In the genomic region with DNA sequence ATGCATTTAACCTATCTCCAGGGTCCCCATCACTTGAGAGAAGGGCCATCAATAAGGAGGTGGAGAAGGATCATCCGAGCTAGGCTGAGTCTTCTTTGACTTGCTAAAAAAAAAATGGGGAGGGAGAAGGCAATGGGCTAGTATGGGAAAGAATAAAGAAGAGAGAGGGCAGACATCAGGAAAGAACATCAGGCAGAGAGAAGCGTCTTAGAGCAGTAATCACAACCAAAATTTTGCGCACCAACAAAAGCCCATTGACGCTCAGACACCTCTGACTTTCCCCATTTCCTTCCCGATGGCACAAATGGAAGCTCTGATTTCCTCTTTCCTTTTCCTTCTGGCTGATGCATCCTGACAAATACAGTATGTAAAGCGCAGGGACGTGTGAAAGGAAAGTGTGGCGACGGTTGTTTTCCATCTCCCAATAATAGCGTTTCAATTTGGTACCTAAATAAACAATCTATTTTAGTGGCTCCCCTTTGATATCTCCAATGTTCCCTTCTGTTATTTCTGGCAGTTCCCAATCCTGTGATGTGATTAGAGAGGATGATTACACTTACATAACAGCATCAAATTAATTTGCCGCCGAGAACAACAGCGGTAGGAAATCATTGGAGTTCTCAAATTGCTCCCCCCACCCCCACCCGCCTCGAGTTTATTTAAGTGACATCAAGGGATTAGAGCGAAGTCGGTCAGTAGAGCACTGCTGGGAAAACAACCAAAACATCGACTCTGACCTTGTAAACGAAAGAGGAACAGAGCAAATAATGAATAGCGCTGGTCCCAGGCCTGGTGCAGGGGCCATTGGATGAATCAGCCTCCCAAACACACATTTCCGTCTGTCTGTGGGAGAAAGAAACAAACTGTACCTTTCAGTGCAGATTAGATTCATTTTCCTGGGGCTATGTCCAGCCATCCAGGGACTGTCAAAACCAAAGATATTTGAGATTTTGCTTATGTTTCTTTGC, we compare ENCODE assay signal across 1 cellular context.
A peak's percentile ranks its signal among the peaks of the same experiment; 100 is the strongest.
TF ChIP-seq lines count a peak whose summit lies in the region.

No MANE protein-coding gene starts in this region.

TF ChIP-seq in HepG2, 621 proteins besides CTCF, POLR2A, EP300 and RAD21 (continued from another document):
- TF ChIP-seq, protein P1, sequence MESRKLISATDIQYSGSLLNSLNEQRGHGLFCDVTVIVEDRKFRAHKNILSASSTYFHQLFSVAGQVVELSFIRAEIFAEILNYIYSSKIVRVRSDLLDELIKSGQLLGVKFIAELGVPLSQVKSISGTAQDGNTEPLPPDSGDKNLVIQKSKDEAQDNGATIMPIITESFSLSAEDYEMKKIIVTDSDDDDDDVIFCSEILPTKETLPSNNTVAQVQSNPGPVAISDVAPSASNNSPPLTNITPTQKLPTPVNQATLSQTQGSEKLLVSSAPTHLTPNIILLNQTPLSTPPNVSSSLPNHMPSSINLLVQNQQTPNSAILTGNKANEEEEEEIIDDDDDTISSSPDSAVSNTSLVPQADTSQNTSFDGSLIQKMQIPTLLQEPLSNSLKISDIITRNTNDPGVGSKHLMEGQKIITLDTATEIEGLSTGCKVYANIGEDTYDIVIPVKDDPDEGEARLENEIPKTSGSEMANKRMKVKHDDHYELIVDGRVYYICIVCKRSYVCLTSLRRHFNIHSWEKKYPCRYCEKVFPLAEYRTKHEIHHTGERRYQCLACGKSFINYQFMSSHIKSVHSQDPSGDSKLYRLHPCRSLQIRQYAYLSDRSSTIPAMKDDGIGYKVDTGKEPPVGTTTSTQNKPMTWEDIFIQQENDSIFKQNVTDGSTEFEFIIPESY (CRISPR knock-in tag; IDR thresholded peaks at IDR 0.05): peak; percentile 24; the same call in 1 of the 2 replicates
- TF ChIP-seq, protein P2, sequence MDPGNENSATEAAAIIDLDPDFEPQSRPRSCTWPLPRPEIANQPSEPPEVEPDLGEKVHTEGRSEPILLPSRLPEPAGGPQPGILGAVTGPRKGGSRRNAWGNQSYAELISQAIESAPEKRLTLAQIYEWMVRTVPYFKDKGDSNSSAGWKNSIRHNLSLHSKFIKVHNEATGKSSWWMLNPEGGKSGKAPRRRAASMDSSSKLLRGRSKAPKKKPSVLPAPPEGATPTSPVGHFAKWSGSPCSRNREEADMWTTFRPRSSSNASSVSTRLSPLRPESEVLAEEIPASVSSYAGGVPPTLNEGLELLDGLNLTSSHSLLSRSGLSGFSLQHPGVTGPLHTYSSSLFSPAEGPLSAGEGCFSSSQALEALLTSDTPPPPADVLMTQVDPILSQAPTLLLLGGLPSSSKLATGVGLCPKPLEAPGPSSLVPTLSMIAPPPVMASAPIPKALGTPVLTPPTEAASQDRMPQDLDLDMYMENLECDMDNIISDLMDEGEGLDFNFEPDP (CRISPR knock-in tag; conservative IDR thresholded peaks at IDR 0.05): no peak
- TF ChIP-seq RFX5 (IDR thresholded peaks at IDR 0.05; ENCODE audit: low read depth, low read length): no peak
- TF ChIP-seq ZNF891 (CRISPR knock-in tag; IDR thresholded peaks at IDR 0.05): no peak
- no peak for TF ChIP-seq ZNF282 (IDR thresholded peaks at IDR 0.05; ENCODE audit: partially characterized antibody)
- no peak for TF ChIP-seq ZNF883 (CRISPR knock-in tag; IDR thresholded peaks at IDR 0.05; ENCODE audit: not compliant biosample characterization)
- TF ChIP-seq, protein P3, sequence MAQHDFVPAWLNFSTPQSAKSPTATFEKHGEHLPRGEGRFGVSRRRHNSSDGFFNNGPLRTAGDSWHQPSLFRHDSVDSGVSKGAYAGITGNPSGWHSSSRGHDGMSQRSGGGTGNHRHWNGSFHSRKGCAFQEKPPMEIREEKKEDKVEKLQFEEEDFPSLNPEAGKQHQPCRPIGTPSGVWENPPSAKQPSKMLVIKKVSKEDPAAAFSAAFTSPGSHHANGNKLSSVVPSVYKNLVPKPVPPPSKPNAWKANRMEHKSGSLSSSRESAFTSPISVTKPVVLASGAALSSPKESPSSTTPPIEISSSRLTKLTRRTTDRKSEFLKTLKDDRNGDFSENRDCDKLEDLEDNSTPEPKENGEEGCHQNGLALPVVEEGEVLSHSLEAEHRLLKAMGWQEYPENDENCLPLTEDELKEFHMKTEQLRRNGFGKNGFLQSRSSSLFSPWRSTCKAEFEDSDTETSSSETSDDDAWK (CRISPR knock-in tag; IDR thresholded peaks at IDR 0.05): no peak
- TF ChIP-seq ONECUT2 (CRISPR knock-in tag; IDR thresholded peaks at IDR 0.05): 0 out of 2 replicates have a peak, but pooled peaks have one; percentile 25
- TF ChIP-seq, protein P4, sequence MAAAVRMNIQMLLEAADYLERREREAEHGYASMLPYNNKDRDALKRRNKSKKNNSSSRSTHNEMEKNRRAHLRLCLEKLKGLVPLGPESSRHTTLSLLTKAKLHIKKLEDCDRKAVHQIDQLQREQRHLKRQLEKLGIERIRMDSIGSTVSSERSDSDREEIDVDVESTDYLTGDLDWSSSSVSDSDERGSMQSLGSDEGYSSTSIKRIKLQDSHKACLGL (CRISPR knock-in tag; IDR thresholded peaks at IDR 0.05): no peak
- peak; percentile 90 for TF ChIP-seq BCL6 (CRISPR knock-in tag; IDR thresholded peaks at IDR 0.05)
- peak; percentile 27; the same call in 1 of the 2 replicates for TF ChIP-seq KDM4B (CRISPR knock-in tag; IDR thresholded peaks at IDR 0.05)
- no peak for TF ChIP-seq ARNT (IDR thresholded peaks at IDR 0.05)
- TF ChIP-seq NFRKB (IDR thresholded peaks at IDR 0.05): no peak
- no peak for TF ChIP-seq GTF2F1 (IDR thresholded peaks at IDR 0.05; ENCODE audit: low read length)
- no peak for TF ChIP-seq PHF8 (CRISPR knock-in tag; IDR thresholded peaks at IDR 0.05)
- TF ChIP-seq, protein P5, sequence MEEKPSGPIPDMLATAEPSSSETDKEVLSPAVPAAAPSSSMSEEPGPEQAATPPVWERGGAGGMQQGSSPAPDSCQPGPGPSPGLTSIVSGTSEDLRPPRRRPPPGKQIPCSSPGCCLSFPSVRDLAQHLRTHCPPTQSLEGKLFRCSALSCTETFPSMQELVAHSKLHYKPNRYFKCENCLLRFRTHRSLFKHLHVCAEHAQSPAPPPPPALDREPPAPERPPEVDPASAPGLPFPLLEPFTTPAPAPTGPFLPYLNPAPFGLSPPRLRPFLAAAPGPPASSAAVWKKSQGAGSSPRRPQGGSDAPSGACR (CRISPR knock-in tag; IDR thresholded peaks at IDR 0.05): no peak
- no peak for TF ChIP-seq ZNF83 (CRISPR knock-in tag; IDR thresholded peaks at IDR 0.05; ENCODE audit: borderline replicate concordance)
- TF ChIP-seq, protein P6, sequence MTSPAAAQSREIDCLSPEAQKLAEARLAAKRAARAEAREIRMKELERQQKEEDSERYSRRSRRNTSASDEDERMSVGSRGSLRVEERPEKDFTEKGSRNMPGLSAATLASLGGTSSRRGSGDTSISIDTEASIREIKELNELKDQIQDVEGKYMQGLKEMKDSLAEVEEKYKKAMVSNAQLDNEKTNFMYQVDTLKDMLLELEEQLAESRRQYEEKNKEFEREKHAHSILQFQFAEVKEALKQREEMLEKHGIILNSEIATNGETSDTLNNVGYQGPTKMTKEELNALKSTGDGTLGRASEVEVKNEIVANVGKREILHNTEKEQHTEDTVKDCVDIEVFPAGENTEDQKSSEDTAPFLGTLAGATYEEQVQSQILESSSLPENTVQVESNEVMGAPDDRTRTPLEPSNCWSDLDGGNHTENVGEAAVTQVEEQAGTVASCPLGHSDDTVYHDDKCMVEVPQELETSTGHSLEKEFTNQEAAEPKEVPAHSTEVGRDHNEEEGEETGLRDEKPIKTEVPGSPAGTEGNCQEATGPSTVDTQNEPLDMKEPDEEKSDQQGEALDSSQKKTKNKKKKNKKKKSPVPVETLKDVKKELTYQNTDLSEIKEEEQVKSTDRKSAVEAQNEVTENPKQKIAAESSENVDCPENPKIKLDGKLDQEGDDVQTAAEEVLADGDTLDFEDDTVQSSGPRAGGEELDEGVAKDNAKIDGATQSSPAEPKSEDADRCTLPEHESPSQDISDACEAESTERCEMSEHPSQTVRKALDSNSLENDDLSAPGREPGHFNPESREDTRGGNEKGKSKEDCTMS (CRISPR knock-in tag; conservative IDR thresholded peaks at IDR 0.05): no peak
- TF ChIP-seq IKZF1 (IDR thresholded peaks at IDR 0.05): no peak
- TF ChIP-seq RFX1 (IDR thresholded peaks at IDR 0.05): no peak
- TF ChIP-seq ZNF256 (CRISPR knock-in tag; conservative IDR thresholded peaks at IDR 0.05): no peak
- TF ChIP-seq, protein P7, sequence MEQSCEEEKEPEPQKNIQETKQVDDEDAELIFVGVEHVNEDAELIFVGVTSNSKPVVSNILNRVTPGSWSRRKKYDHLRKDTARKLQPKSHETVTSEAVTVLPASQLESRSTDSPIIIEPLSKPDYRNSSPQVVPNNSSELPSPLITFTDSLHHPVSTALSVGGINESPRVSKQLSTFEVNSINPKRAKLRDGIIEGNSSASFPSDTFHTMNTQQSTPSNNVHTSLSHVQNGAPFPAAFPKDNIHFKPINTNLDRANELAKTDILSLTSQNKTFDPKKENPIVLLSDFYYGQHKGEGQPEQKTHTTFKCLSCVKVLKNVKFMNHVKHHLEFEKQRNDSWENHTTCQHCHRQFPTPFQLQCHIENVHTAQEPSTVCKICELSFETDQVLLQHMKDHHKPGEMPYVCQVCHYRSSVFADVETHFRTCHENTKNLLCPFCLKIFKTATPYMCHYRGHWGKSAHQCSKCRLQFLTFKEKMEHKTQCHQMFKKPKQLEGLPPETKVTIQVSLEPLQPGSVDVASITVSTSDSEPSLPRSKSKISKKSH (CRISPR knock-in tag; IDR thresholded peaks at IDR 0.05; ENCODE audit: borderline replicate concordance): no peak
- TF ChIP-seq BORCS8-MEF2B (CRISPR knock-in tag; IDR thresholded peaks at IDR 0.05): no peak
- peak; percentile 88 for TF ChIP-seq TBL1XR1 (IDR thresholded peaks at IDR 0.05; ENCODE audit: borderline replicate concordance, low read length, partially characterized antibody)
- no peak for TF ChIP-seq ZNF317 (CRISPR knock-in tag; IDR thresholded peaks at IDR 0.05)
- TF ChIP-seq, protein P8, sequence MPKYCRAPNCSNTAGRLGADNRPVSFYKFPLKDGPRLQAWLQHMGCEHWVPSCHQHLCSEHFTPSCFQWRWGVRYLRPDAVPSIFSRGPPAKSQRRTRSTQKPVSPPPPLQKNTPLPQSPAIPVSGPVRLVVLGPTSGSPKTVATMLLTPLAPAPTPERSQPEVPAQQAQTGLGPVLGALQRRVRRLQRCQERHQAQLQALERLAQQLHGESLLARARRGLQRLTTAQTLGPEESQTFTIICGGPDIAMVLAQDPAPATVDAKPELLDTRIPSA (CRISPR knock-in tag; IDR thresholded peaks at IDR 0.05; ENCODE audit: borderline replicate concordance): no peak
- peak; percentile 60 for TF ChIP-seq KAT8 (CRISPR knock-in tag; IDR thresholded peaks at IDR 0.05)
- TF ChIP-seq, protein P9, sequence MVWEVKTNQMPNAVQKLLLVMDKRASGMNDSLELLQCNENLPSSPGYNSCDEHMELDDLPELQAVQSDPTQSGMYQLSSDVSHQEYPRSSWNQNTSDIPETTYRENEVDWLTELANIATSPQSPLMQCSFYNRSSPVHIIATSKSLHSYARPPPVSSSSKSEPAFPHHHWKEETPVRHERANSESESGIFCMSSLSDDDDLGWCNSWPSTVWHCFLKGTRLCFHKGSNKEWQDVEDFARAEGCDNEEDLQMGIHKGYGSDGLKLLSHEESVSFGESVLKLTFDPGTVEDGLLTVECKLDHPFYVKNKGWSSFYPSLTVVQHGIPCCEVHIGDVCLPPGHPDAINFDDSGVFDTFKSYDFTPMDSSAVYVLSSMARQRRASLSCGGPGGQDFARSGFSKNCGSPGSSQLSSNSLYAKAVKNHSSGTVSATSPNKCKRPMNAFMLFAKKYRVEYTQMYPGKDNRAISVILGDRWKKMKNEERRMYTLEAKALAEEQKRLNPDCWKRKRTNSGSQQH (CRISPR knock-in tag; IDR thresholded peaks at IDR 0.05; ENCODE audit: low read depth): peak; percentile 24; the same call in 1 of the 2 replicates
- TF ChIP-seq NFE2 (CRISPR knock-in tag; IDR thresholded peaks at IDR 0.05): no peak
- no peak for TF ChIP-seq ZNF709 (CRISPR knock-in tag; IDR thresholded peaks at IDR 0.05)
- peak; percentile 62; the same call in 1 of the 2 replicates for TF ChIP-seq ZFP1 (CRISPR knock-in tag; IDR thresholded peaks at IDR 0.05)
- no peak for TF ChIP-seq ZNF557 (CRISPR knock-in tag; IDR thresholded peaks at IDR 0.05)
- TF ChIP-seq KLF9 (CRISPR knock-in tag; IDR thresholded peaks at IDR 0.05; ENCODE audit: low read depth): no peak
- TF ChIP-seq KLF13 (CRISPR knock-in tag; IDR thresholded peaks at IDR 0.05): no peak
- no peak for TF ChIP-seq ATAD3A (CRISPR knock-in tag; IDR thresholded peaks at IDR 0.05)
- TF ChIP-seq SKI (IDR thresholded peaks at IDR 0.05; ENCODE audit: partially characterized antibody): peak; percentile 91
- TF ChIP-seq, protein P10, sequence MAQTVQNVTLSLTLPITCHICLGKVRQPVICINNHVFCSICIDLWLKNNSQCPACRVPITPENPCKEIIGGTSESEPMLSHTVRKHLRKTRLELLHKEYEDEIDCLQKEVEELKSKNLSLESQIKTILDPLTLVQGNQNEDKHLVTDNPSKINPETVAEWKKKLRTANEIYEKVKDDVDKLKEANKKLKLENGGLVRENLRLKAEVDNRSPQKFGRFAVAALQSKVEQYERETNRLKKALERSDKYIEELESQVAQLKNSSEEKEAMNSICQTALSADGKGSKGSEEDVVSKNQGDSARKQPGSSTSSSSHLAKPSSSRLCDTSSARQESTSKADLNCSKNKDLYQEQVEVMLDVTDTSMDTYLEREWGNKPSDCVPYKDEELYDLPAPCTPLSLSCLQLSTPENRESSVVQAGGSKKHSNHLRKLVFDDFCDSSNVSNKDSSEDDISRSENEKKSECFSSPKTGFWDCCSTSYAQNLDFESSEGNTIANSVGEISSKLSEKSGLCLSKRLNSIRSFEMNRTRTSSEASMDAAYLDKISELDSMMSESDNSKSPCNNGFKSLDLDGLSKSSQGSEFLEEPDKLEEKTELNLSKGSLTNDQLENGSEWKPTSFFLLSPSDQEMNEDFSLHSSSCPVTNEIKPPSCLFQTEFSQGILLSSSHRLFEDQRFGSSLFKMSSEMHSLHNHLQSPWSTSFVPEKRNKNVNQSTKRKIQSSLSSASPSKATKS (CRISPR knock-in tag; IDR thresholded peaks at IDR 0.05): no peak
